8 cellular contexts compared by ENCODE assay signal in genomic region chr12:62602445-62603060, GRCh38.
DNase-seq lines count a peak whose midpoint lies in the region; ATAC-seq and TF ChIP-seq lines count a peak whose summit lies in the region.

No MANE protein-coding gene starts in this region.

- 0% methylated on average over 13 of the region's 59 CpGs for WGBS in right lobe of liver (ENCODE audit: insufficient coverage, low coverage, low lambda C conversion rate, missing lambda C conversion rate)

- no peak for TF ChIP-seq CTCF in right lobe of liver (IDR thresholded peaks at IDR 0.05)

- intact Hi-C loops in right lobe of liver (cut with DNase I) = no loop called here

- ATAC-seq in GM19372 (IDR thresholded peaks at IDR 0.05; ENCODE audit: low read depth, unreplicated experiment) (peak; percentile 55), HG03521 (IDR thresholded peaks at IDR 0.05; ENCODE audit: unreplicated experiment) (peak; percentile 55), right lobe of liver (peak; percentile 76 to 86 (median 82))

- peaks cover 0 to 8% (median 3%) of the 10 kb centered on the region in 4 donors for H3K4me1 ChIP-seq in right lobe of liver

- no peaks in the 10 kb centered on the region for H3K36me3 ChIP-seq in right lobe of liver

- H3K27ac ChIP-seq in right lobe of liver = peak overlapping the region; percentile 97 to 100 (median 99)

- peak overlapping the region; percentile 66 to 82 (median 76) for H3K4me3 ChIP-seq in right lobe of liver

- H3K27me3 ChIP-seq in right lobe of liver = no peaks in the 10 kb centered on the region

- H3K9me3 ChIP-seq in right lobe of liver = no peaks in the 10 kb centered on the region

- DNase-seq in C1 segment of cervical spinal cord (lab: John Stamatoyannopoulos, UW) = peak; percentile 56 to 99 (median 91)
- peak; percentile 98 for DNase-seq in NCI-H69 (lab: John Stamatoyannopoulos, UW)
- DNase-seq in activated CD4-positive, alpha-beta T cell treated with anti-CD3 and anti-CD28 coated beads, Interleukin-2, amount 50 U/mL, for 24 hours (ENCODE audit: low read depth in 1 of 2, low spot score in 1 of 2) = peak; percentile 82 to 84
- DNase-seq in dermis blood vessel endothelial cell = peak; percentile 92
- peak; percentile 88 to 93 (median 91) for DNase-seq in right lobe of liver
- DNase-seq in stimulated activated CD4-positive, alpha-beta T cell treated with anti-CD3 and anti-CD28 coated beads, Interleukin-4, amount 100 ng/mL, for 24 hours = peak; percentile 87

- TF ChIP-seq POLR2A in right lobe of liver (IDR thresholded peaks at IDR 0.05) = no peak

Comparison
In these comparisons a context has a peak if more than half of its experiments do, and no peak if none do; other contexts are left out.
1. Peak in every context shown above with its lines: DNase-seq, ATAC-seq, H3K4me3 ChIP-seq and H3K27ac ChIP-seq.